13 cellular contexts compared by ENCODE assay signal in the genomic region with DNA sequence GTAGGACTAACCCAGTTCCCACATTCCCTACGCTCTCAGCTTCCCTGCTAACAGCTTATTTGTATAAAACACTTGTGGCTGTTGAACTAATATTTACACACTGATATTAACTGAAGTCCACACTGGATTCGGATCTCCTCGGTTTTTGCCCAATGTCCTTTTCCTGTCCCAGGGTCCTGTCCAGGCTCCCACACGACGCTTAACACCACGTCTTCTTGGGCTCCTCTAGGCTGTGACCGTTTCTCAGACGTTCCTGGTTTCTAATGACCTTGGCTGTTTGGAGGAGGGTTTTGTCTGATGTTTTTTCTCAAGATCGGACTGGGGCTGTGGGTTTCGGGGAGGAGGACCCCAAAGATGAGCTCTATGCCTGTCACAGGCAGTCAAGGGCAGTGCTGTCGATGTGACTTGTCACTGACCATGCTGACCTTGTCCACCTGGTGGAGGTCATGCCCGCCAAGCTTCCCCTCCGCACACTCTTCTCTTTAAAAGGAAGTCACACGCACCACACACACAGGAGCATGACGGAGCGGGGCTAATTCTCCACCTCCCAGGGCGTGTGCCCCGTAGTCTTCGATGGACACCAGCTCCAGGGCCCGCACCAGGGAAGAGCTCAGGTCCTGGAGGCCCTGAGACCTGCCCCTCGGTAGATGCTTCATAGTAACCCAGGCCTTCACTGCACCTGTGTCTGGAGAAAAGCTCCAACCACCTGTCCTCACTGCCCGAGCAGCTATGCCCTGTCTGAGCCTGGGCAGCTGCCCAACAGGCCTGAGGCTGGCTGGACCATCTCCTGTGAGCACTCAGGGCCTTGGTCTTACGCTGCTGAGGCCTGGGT.
"Had no signal": no experiment of that assay in that cellular context is flagged by ENCODE, and none has a peak within 500 bp of the region (broad histone marks: within the 10 kb centered on the region; RNA-seq: fewer than 3 reads in every experiment).

No MANE protein-coding gene starts in this region.

- H3K36me3 ChIP-seq: right atrium auricular region, tibial artery had no signal

- H3K36me3 Mint-ChIP-seq: activated CD4-positive, alpha-beta memory T cell treated with anti-CD3 and anti-CD28 coated beads for 36 hours; naive B cell had no signal

- H3K4me1 ChIP-seq: right atrium auricular region had no signal

- H3K27ac ChIP-seq: right atrium auricular region, tibial artery had no signal

- H3K4me3 ChIP-seq: right atrium auricular region, smooth muscle cell, tibial artery had no signal

- H3K9me3 ChIP-seq: right atrium auricular region, tibial artery had no signal

- H3K27ac Mint-ChIP-seq: activated CD4-positive, alpha-beta memory T cell treated with anti-CD3 and anti-CD28 coated beads for 36 hours; activated naive CD4-positive, alpha-beta T cell treated with anti-CD3 and anti-CD28 coated beads for 36 hours; activated T-helper 17 cell treated with anti-CD3 and anti-CD28 coated beads, Interleukin-2, amount 50 U/mL, for 72 hours; naive B cell; stimulated activated effector memory CD8-positive, alpha-beta T cell treated with anti-CD3 and anti-CD28 coated beads, Interleukin-12 subunit alpha, Interleukin-12 subunit beta, amount 100 ng/mL, for 72 hours; T-helper 17 cell had no signal

- DNase-seq: activated CD4-positive, alpha-beta memory T cell treated with anti-CD3 and anti-CD28 coated beads for 36 hours; activated CD8-positive, alpha-beta memory T cell treated with anti-CD3 and anti-CD28 coated beads, Interleukin-2, amount 50 U/mL, for 4 hours; activated naive CD4-positive, alpha-beta T cell treated with anti-CD3 and anti-CD28 coated beads for 36 hours; effector CD8-positive, alpha-beta T cell; kidney glomerular epithelial cell; naive B cell; T-helper 17 cell; tibial artery had no signal

- ATAC-seq: activated CD4-positive, CD25-positive, alpha-beta regulatory T cell treated with anti-CD3 and anti-CD28 coated beads, Interleukin-2, amount 50 U/mL, for 24 hours; activated T-helper 17 cell treated with anti-CD3 and anti-CD28 coated beads, Interleukin-2, amount 50 U/mL, for 72 hours; stimulated activated effector memory CD8-positive, alpha-beta T cell treated with anti-CD3 and anti-CD28 coated beads, Interleukin-12 subunit alpha, Interleukin-12 subunit beta, amount 100 ng/mL, for 72 hours; T-helper 17 cell had no signal

- H3K27me3 ChIP-seq: right atrium auricular region had no signal

- H3K9me3 Mint-ChIP-seq: activated CD4-positive, alpha-beta memory T cell treated with anti-CD3 and anti-CD28 coated beads for 36 hours; activated naive CD4-positive, alpha-beta T cell treated with anti-CD3 and anti-CD28 coated beads for 36 hours; activated T-helper 17 cell treated with anti-CD3 and anti-CD28 coated beads, Interleukin-2, amount 50 U/mL, for 72 hours; stimulated activated effector memory CD8-positive, alpha-beta T cell treated with anti-CD3 and anti-CD28 coated beads, Interleukin-12 subunit alpha, Interleukin-12 subunit beta, amount 100 ng/mL, for 72 hours had no signal

- H3K4me3 Mint-ChIP-seq: activated CD4-positive, alpha-beta memory T cell treated with anti-CD3 and anti-CD28 coated beads for 36 hours; activated naive CD4-positive, alpha-beta T cell treated with anti-CD3 and anti-CD28 coated beads for 36 hours; activated T-helper 17 cell treated with anti-CD3 and anti-CD28 coated beads, Interleukin-2, amount 50 U/mL, for 72 hours; naive B cell; stimulated activated effector memory CD8-positive, alpha-beta T cell treated with anti-CD3 and anti-CD28 coated beads, Interleukin-12 subunit alpha, Interleukin-12 subunit beta, amount 100 ng/mL, for 72 hours; T-helper 17 cell had no signal

- H3K4me1 Mint-ChIP-seq: activated T-helper 17 cell treated with anti-CD3 and anti-CD28 coated beads, Interleukin-2, amount 50 U/mL, for 72 hours; naive B cell; stimulated activated effector memory CD8-positive, alpha-beta T cell treated with anti-CD3 and anti-CD28 coated beads, Interleukin-12 subunit alpha, Interleukin-12 subunit beta, amount 100 ng/mL, for 72 hours had no signal
